9 cellular contexts compared by ENCODE assay signal in the genomic region with DNA sequence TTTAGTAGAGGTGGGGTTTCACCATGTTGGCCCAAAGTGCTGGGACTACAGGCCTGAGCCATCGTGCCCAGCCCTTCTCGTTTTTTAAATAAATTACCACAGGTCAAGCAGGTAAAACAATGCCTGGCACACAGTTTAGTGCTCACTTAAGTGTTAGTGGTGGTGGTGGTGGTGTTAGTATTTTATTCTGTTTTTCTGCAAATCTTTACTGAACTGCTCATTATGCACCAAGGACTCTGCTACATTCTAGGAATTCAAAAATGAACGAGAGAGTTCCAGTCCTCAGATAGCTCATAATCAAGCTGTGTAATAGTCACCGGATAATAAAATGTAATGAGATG. TPM values are rescaled to one million over a fixed set of nuclear protein-coding genes. Genes with fewer than 3 reads are reported as not detected.
A peak's percentile ranks its signal among the peaks of the same experiment; 100 is the strongest.
DNase-seq lines count a peak whose midpoint lies in the region; ATAC-seq and TF ChIP-seq lines count a peak whose summit lies in the region.
"Had no signal": no experiment of that assay in that cellular context is flagged by ENCODE, and none has a peak within 500 bp of the region (broad histone marks: within the 10 kb centered on the region; RNA-seq: fewer than 3 reads in every experiment).

No MANE protein-coding gene starts in this region.

- TF ChIP-seq CTCF in VCaP (conservative IDR thresholded peaks at IDR 0.05) (no peak), right atrium auricular region (IDR thresholded peaks at IDR 0.05) (no peak)

- H3K9ac ChIP-seq in skeletal muscle tissue (ENCODE audit: low read depth in 1 of 3, low read length in 3 of 3): peak overlapping the region; percentile 73 to 100 (median 89)

- H3K27me3 ChIP-seq in right atrium auricular region (no peaks in the 10 kb centered on the region), skeletal muscle tissue (ENCODE audit: control insufficient read depth in 3 of 3, insufficient read depth in 3 of 3, low read length in 3 of 3) (no peaks in the 10 kb centered on the region)

- H3K36me3 ChIP-seq in right atrium auricular region (peaks cover 7% of the 10 kb centered on the region), skeletal muscle tissue (ENCODE audit: control insufficient read depth in 3 of 3, insufficient read depth in 3 of 3, low read length in 3 of 3) (peaks cover 9 to 19% (median 13%) of the 10 kb centered on the region in 3 donors)

- H3K27ac ChIP-seq in VCaP (peak overlapping the region; percentile 95), right atrium auricular region (peak overlapping the region; percentile 93 to 94), skeletal muscle tissue (ENCODE audit: low read depth, low read length) (peak overlapping the region; percentile 83)

- H3K4me3 ChIP-seq in right atrium auricular region (peak overlapping the region; percentile 76 to 79), skeletal muscle tissue (ENCODE audit: low read length in 3 of 3) (peak overlapping the region; percentile 86 to 100 (median 91))

- H3K4me1 ChIP-seq in right atrium auricular region: peaks cover 0 to 23% of the 10 kb centered on the region in 2 donors
- peaks cover 12 to 18% (median 12%) of the 10 kb centered on the region in 3 donors for H3K4me1 ChIP-seq in skeletal muscle tissue (ENCODE audit: control insufficient read depth in 3 of 3, insufficient read depth in 3 of 3, low read length in 3 of 3)

- DNase-seq in right atrium auricular region (ENCODE audit: low spot score): no peak
- DNase-seq in KG1 (lab: John Stamatoyannopoulos, UW): no peak
- no peak for DNase-seq in ureter (ENCODE audit: low spot score)
- no peak for DNase-seq in NCI-H226

- H3K9me3 ChIP-seq in right atrium auricular region: no peaks in the 10 kb centered on the region
- no peaks in the 10 kb centered on the region for H3K9me3 ChIP-seq in skeletal muscle tissue (ENCODE audit: control insufficient read depth in 3 of 3, low read length in 3 of 3)

- ATAC-seq in GM21526 (IDR thresholded peaks at IDR 0.05; ENCODE audit: low FRiP score, unreplicated experiment): peak; percentile 2
- ATAC-seq in GM21515 (IDR thresholded peaks at IDR 0.05; ENCODE audit: unreplicated experiment): no peak

RNA-seq across cellular contexts. Expression of a gene that starts 0.7 kb away (rescaled TPM):
- 10 to 100 TPM; 12.7 to 13.7 TPM for total RNA-seq in right atrium auricular region
- total RNA-seq in skeletal muscle tissue: 18.8 TPM
- total RNA-seq in ureter: 83.6 TPM

RNA-seq across cellular contexts. Expression of a gene that starts 18.4 kb away (rescaled TPM):
- 10 to 100 TPM; 25.6 to 29.2 TPM for total RNA-seq in right atrium auricular region
- total RNA-seq in skeletal muscle tissue: 27.1 TPM
- total RNA-seq in ureter: 115 TPM

RNA-seq across cellular contexts. Expression of a gene that starts 21.7 kb away (rescaled TPM):
- total RNA-seq in right atrium auricular region (1 to 10 TPM in 1 of 2 donors, under 1 TPM in 1; 0.59 to 3.0 TPM), skeletal muscle tissue (1.0 TPM), ureter (3.6 TPM)
- total RNA-seq: LHCN-M2 had no signal

RNA-seq across cellular contexts. Expression of a gene that starts 43.7 kb away (rescaled TPM):
- total RNA-seq in right atrium auricular region: not detected
- not detected for total RNA-seq in skeletal muscle tissue
- total RNA-seq in ureter: not detected
- total RNA-seq: LHCN-M2 had no signal
